16 cellular contexts compared by ENCODE assay signal in genomic region chr6:29014729-29015608, GRCh38. TPM values are rescaled to one million over a fixed set of nuclear protein-coding genes. Genes with fewer than 3 reads are reported as not detected.
DNase-seq lines count a peak whose midpoint lies in the region; ATAC-seq and TF ChIP-seq lines count a peak whose summit lies in the region.
"Had no signal": no experiment of that assay in that cellular context is flagged by ENCODE, and none has a peak within 500 bp of the region (broad histone marks: within the 10 kb centered on the region; RNA-seq: fewer than 3 reads in every experiment).

No MANE protein-coding gene starts in this region.

- no peaks in the 10 kb centered on the region for H3K9me3 Mint-ChIP-seq in activated CD4-positive, alpha-beta T cell treated with anti-CD3 and anti-CD28 coated beads for 36 hours (ENCODE audit: low read depth)
- no peaks in the 10 kb centered on the region for H3K9me3 Mint-ChIP-seq in progenitor cell of endocrine pancreas (ENCODE audit: low read depth)

- WGBS in esophagus muscularis mucosa = 44% methylated on average over 40 of the region's 79 CpGs

- H3K4me1 ChIP-seq in esophagus muscularis mucosa = peaks cover 6 to 36% (median 21%) of the 10 kb centered on the region in 4 donors

- TF ChIP-seq POLR2A in esophagus muscularis mucosa (IDR thresholded peaks at IDR 0.05; ENCODE audit: low read depth) = no peak

- TF ChIP-seq CTCF in RWPE1 (conservative IDR thresholded peaks at IDR 0.05; ENCODE audit: low read depth) = peak; percentile 25
- TF ChIP-seq CTCF in esophagus muscularis mucosa (IDR thresholded peaks at IDR 0.05) = no peak
- peak; percentile 12 for TF ChIP-seq CTCF in progenitor cell of endocrine pancreas (IDR thresholded peaks at IDR 0.05; ENCODE audit: unreplicated experiment)

- H3K27me3 Mint-ChIP-seq in activated CD4-positive, alpha-beta T cell treated with anti-CD3 and anti-CD28 coated beads for 36 hours = peaks cover 20% of the 10 kb centered on the region
- peaks cover 26% of the 10 kb centered on the region for H3K27me3 Mint-ChIP-seq in progenitor cell of endocrine pancreas

- CTCF ChIA-PET in activated CD4-positive, alpha-beta T cell treated with anti-CD3 and anti-CD28 coated beads for 36 hours (lab: Charles Lee) = interaction anchor here (0.6 to 4.2 kb wide), 17 partner anchors 10 to 189 kb away, joined by 3 to 87 read pairs (median 6); partner anchors contain the start of gene ZNF311
- CTCF ChIA-PET in RWPE1 (lab: Yijun Ruan, JAX) = interaction anchor here (0.6 to 2.4 kb wide), 6 partner anchors 25 to 480 kb away, joined by 3 to 5 read pairs (median 4); no protein-coding TSS in a partner anchor

- H3K4me1 Mint-ChIP-seq in activated CD4-positive, alpha-beta T cell treated with anti-CD3 and anti-CD28 coated beads for 36 hours = peaks cover 16% of the 10 kb centered on the region
- H3K4me1 Mint-ChIP-seq in progenitor cell of endocrine pancreas (ENCODE audit: low read depth) = peaks cover 6% of the 10 kb centered on the region

- H3K36me3 Mint-ChIP-seq in activated CD4-positive, alpha-beta T cell treated with anti-CD3 and anti-CD28 coated beads for 36 hours (ENCODE audit: low read depth) = peaks cover 3% of the 10 kb centered on the region
- H3K36me3 Mint-ChIP-seq in progenitor cell of endocrine pancreas (ENCODE audit: insufficient read depth) = no peaks in the 10 kb centered on the region

- DNase-seq in activated CD4-positive, alpha-beta T cell treated with anti-CD3 and anti-CD28 coated beads for 36 hours = peak; percentile 27
- DNase-seq in activated CD4-positive, alpha-beta T cell treated with anti-CD3 and anti-CD28 coated beads for 4 hours = no peak
- DNase-seq in RWPE1 (ENCODE audit: low spot score) (peak; percentile 20), esophagus muscularis mucosa (ENCODE audit: extremely low spot score) (no peak), progenitor cell of endocrine pancreas (ENCODE audit: low spot score, unreplicated experiment) (no peak), NCI-H2196 treated with DMSO at 0.1 percent for 48 hours (lab: John Stamatoyannopoulos, UW; ENCODE audit: unreplicated experiment) (no peak), NCI-H526 treated with DMSO at 0.1 percent for 48 hours (lab: John Stamatoyannopoulos, UW) (no peak)
- no peak for DNase-seq in stimulated activated CD4-positive, alpha-beta T cell treated with anti-CD3 and anti-CD28 coated beads, Interleukin-4, amount 100 ng/mL, for 24 hours
- DNase-seq: 8988T, lower lobe of right lung, NCI-H524, SK-N-SH had no signal

- H3K4me3 ChIP-seq in esophagus muscularis mucosa = peak overlapping the region; percentile 5 to 47 (median 25)

- H3K36me3 ChIP-seq in esophagus muscularis mucosa = no peaks in the 10 kb centered on the region
- H3K36me3 ChIP-seq: lower lobe of right lung had no signal

- peaks cover 0 to 48% (median 17%) of the 10 kb centered on the region in 4 donors for H3K27me3 ChIP-seq in esophagus muscularis mucosa

- no peak for ATAC-seq in activated CD4-positive, alpha-beta T cell treated with anti-CD3 and anti-CD28 coated beads for 36 hours

- H3K9me3 ChIP-seq in esophagus muscularis mucosa = no peaks in the 10 kb centered on the region
- H3K9me3 ChIP-seq: lower lobe of right lung, SK-N-SH had no signal

- TF ChIP-seq EP300 in esophagus muscularis mucosa (IDR thresholded peaks at IDR 0.05) = no peak

- POLR2A ChIA-PET in activated CD4-positive, alpha-beta T cell treated with anti-CD3 and anti-CD28 coated beads for 36 hours (lab: Charles Lee) = interaction anchor here (1.1 kb wide), 1 partner anchor 91 kb away, joined by 3 read pairs; the partner anchor contains the start of gene TRIM27
- POLR2A ChIA-PET in RWPE1 (lab: Yijun Ruan, JAX; ENCODE audit: low non-redundant PET) = no interaction called here

- intact Hi-C loops in activated CD4-positive, alpha-beta T cell treated with anti-CD3 and anti-CD28 coated beads for 36 hours (cut with DNase I, micrococcal nuclease) = no loop called here
- intact Hi-C loops in esophagus muscularis mucosa (cut with DNase I) = loop anchor here (5.0 to 10.0 kb wide), 2 partner anchors 93 to 150 kb away; partner anchors contain the start of gene TRIM27

- no peak overlapping the region for H3K27ac Mint-ChIP-seq in activated CD4-positive, alpha-beta T cell treated with anti-CD3 and anti-CD28 coated beads for 36 hours
- no peak overlapping the region for H3K27ac Mint-ChIP-seq in progenitor cell of endocrine pancreas

- H3K4me3 Mint-ChIP-seq in activated CD4-positive, alpha-beta T cell treated with anti-CD3 and anti-CD28 coated beads for 36 hours = no peak overlapping the region
- no peak overlapping the region for H3K4me3 Mint-ChIP-seq in progenitor cell of endocrine pancreas (ENCODE audit: low read depth)

- H3K27ac ChIP-seq in RWPE1 (peak overlapping the region; percentile 72), esophagus muscularis mucosa (replicated peaks in 1 of 4) (no peak overlapping the region)
- H3K27ac ChIP-seq: lower lobe of right lung had no signal

RNA-seq across cellular contexts. Expression of gene ZNF311, which starts 9.9 kb away (rescaled TPM):
- 1 to 10 TPM in 1 of 2 experiments, under 1 TPM in 1; 0.98 to 1.0 TPM for total RNA-seq in activated CD4-positive, alpha-beta T cell treated with anti-CD3 and anti-CD28 coated beads for 36 hours
- total RNA-seq in esophagus muscularis mucosa (1 to 10 TPM in 1 of 4 donors, under 1 TPM in 3; 0.17 to 1.7 (median 0.53) TPM), progenitor cell of endocrine pancreas (0.91 and 1.4 TPM in 2 replicates)

RNA-seq across cellular contexts. Expression of gene OR2W1, which starts 30.0 kb away (rescaled TPM):
- not detected for total RNA-seq in activated CD4-positive, alpha-beta T cell treated with anti-CD3 and anti-CD28 coated beads for 36 hours
- not detected for total RNA-seq in esophagus muscularis mucosa
- total RNA-seq in progenitor cell of endocrine pancreas = not detected in 2 replicates
- total RNA-seq: aorta, H4, lower lobe of right lung, pulmonary artery endothelial cell, urinary bladder had no signal

Comparison
In these comparisons a context has a peak if more than half of its experiments do, and no peak if none do; other contexts are left out.
1. DNase-seq: peak in activated CD4-positive, alpha-beta T cell treated with anti-CD3 and anti-CD28 coated beads for 36 hours (single experiment) and RWPE1 (single experiment); none in activated CD4-positive, alpha-beta T cell treated with anti-CD3 and anti-CD28 coated beads for 4 hours (0 of 2), esophagus muscularis mucosa (single experiment), progenitor cell of endocrine pancreas (single experiment), stimulated activated CD4-positive, alpha-beta T cell treated with anti-CD3 and anti-CD28 coated beads, Interleukin-4, amount 100 ng/mL, for 24 hours (single experiment), NCI-H2196 treated with DMSO at 0.1 percent for 48 hours (single experiment) and NCI-H526 treated with DMSO at 0.1 percent for 48 hours (single experiment).
2. CTCF ChIP-seq: peak in RWPE1 (single experiment) and progenitor cell of endocrine pancreas (single experiment); none in esophagus muscularis mucosa (0 of 3).